ENCODE assay signal across 8 cellular contexts in genomic region chr10:91163709-91164474, GRCh38.
DNase-seq lines count a peak whose midpoint lies in the region; ATAC-seq and TF ChIP-seq lines count a peak whose summit lies in the region.

No MANE protein-coding gene starts in this region.

- peaks cover 8% of the 10 kb centered on the region for H3K27me3 ChIP-seq in mucosa of stomach (ENCODE audit: control insufficient read depth, insufficient read depth, low read length)

- no peaks in the 10 kb centered on the region for H3K9me3 ChIP-seq in mucosa of stomach (ENCODE audit: control insufficient read depth, low read length)

- no peaks in the 10 kb centered on the region for H3K36me3 ChIP-seq in mucosa of stomach (ENCODE audit: control insufficient read depth, insufficient read depth, low read length)

- peak overlapping the region; percentile 90 for H3K9ac ChIP-seq in mucosa of stomach (ENCODE audit: low read length)

- TF ChIP-seq POLR2A in erythroblast (IDR thresholded peaks at IDR 0.05; ENCODE audit: low read length) = no peak

- DNase-seq in NCI-H226 = peak; percentile 73
- peak; percentile 80 for DNase-seq in activated T-cell treated with anti-CD3 and anti-CD28 coated beads, Interleukin-2, amount 50 U/mL, for 1 hour
- peak; percentile 60 to 83 for DNase-seq in erythroblast (lab: John Stamatoyannopoulos, UW)
- DNase-seq in stimulated activated CD8-positive, alpha-beta memory T cell treated with anti-CD3 and anti-CD28 coated beads, Interleukin-4, amount 100 ng/mL, for 48 hours = peak; percentile 82
- DNase-seq in NCI-H1048 (lab: John Stamatoyannopoulos, UW) = no peak

- H3K4me3 ChIP-seq in GM08714 (ENCODE audit: low read length) (peak overlapping the region; percentile 72), mucosa of stomach (ENCODE audit: low read length) (peak overlapping the region; percentile 61)

- ATAC-seq in HG02610 (IDR thresholded peaks at IDR 0.05; ENCODE audit: unreplicated experiment) = peak; percentile 37

- peaks cover 5% of the 10 kb centered on the region for H3K4me1 ChIP-seq in mucosa of stomach (ENCODE audit: control insufficient read depth, insufficient read depth, low read length)
